Comparison of ENCODE assay signal across 9 cellular contexts in the genomic region with DNA sequence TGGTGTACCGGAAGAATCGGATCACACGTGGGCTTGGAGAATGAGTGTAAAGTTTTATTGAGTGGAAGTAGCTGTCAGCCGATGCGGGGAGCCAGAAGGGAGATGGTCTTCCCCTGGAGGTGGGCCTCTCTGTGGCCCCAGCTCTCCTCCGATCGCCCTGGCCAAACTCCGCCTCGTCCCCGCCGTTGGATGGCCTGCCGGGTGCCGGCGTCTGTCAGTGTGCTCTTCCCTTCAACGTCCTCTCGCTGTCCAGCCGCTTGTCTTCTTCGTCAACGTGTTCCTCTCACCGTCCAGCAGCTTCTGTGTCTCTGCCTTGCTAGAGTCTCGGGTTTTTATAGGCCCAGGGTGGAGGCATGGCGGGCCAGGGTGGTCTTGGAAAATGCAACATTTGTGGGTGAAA. TPM values are rescaled to one million over a fixed set of nuclear protein-coding genes. Genes with fewer than 3 reads are reported as not detected.
"Had no signal": no experiment of that assay in that cellular context is flagged by ENCODE, and none has a peak within 500 bp of the region (broad histone marks: within the 10 kb centered on the region; RNA-seq: fewer than 3 reads in every experiment).

No MANE protein-coding gene starts in this region.

- H3K9ac ChIP-seq: GM23248 had no signal

- ATAC-seq: GM23338, HCT116 had no signal

- H3K4me2 ChIP-seq: GM23338 had no signal

- DNase-seq: GM23248, GOT3, H7, H9, HCEC 1CT, HFFc6 had no signal

- H3K9me3 ChIP-seq: HAP-1 had no signal

- H3K4me3 ChIP-seq: GM23248, GM23338, HAP-1 had no signal

- H3K4me1 Mint-ChIP-seq: GM23338, H9 had no signal

- H3K36me3 ChIP-seq: HAP-1 had no signal

- H2AFZ ChIP-seq: GM23248, GM23338 had no signal

- H3K4me3 Mint-ChIP-seq: GM23338, H9, HFFc6 had no signal

- H3K27ac Mint-ChIP-seq: GM23338, H9, HFFc6 had no signal

- H3K4me1 ChIP-seq: HAP-1 had no signal

- H3K27ac ChIP-seq: GM23248 had no signal

- H3K9me3 Mint-ChIP-seq: GM23338, HFFc6 had no signal

RNA-seq across cellular contexts. Expression of a gene that starts 27.6 kb away (rescaled TPM):
- total RNA-seq: GM23248, HFFc6 had no signal
- polyA plus RNA-seq: GM23248 had no signal
